8 cellular contexts compared by ENCODE assay signal in genomic region chr11:30586251-30587144, GRCh38. TPM values are rescaled to one million over a fixed set of nuclear protein-coding genes. Genes with fewer than 3 reads are reported as not detected.
DNase-seq lines count a peak whose midpoint lies in the region; ATAC-seq, FAIRE-seq and TF ChIP-seq lines count a peak whose summit lies in the region.

A gene with protein sequence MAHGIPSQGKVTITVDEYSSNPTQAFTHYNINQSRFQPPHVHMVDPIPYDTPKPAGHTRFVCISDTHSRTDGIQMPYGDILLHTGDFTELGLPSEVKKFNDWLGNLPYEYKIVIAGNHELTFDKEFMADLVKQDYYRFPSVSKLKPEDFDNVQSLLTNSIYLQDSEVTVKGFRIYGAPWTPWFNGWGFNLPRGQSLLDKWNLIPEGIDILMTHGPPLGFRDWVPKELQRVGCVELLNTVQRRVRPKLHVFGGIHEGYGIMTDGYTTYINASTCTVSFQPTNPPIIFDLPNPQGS (minus strand): TSS chr11:30586353. CDS start chr11:30580373, 5,980 bp downstream.

- no peaks in the 10 kb centered on the region for H3K9me3 Mint-ChIP-seq in stimulated activated naive CD8-positive, alpha-beta T cell treated with anti-CD3 and anti-CD28 coated beads, Interleukin-15, Interleukin-2, amounts not matched to agents 100 ng/mL and 50 ng/mL, for 24 hours

- peak within 1 kb of the TSS; percentile 28 for H3K4me3 ChIP-seq in bronchial epithelial cell (ENCODE audit: low read depth, low read length)

- peak; percentile 70 for TF ChIP-seq CTCF in 22Rv1 (IDR thresholded peaks at IDR 0.05)
- peak; percentile 49; the same call in 1 of the 2 replicates for TF ChIP-seq CTCF in GM12874 (IDR thresholded peaks at IDR 0.05; ENCODE audit: insufficient read depth, low read depth, low read length)
- TF ChIP-seq CTCF in bronchial epithelial cell (IDR thresholded peaks at IDR 0.05; ENCODE audit: insufficient read depth, low read length, severe bottlenecking), result peak; percentile 44

- H3K27ac Mint-ChIP-seq in stimulated activated naive CD8-positive, alpha-beta T cell treated with anti-CD3 and anti-CD28 coated beads, Interleukin-15, Interleukin-2, amounts not matched to agents 100 ng/mL and 50 ng/mL, for 24 hours, result no peak within 1 kb of the TSS

- H3K27me3 ChIP-seq in bronchial epithelial cell (ENCODE audit: control insufficient read depth, insufficient read depth, low read length) (peaks cover 28% of the 10 kb centered on the region), layer of hippocampus (ENCODE audit: control insufficient read depth, insufficient read depth, low read length) (no peaks in the 10 kb centered on the region)

- H3K36me3 ChIP-seq in bronchial epithelial cell (ENCODE audit: control insufficient read depth, insufficient read depth, low read length), result no peaks in the 10 kb centered on the region

- DNase-seq in NCI-H526 treated with DMSO at 0.1 percent for 48 hours (lab: John Stamatoyannopoulos, UW) (peak; percentile 71), bronchial epithelial cell (ENCODE audit: low read depth) (no peak), GF-D8 (lab: John Stamatoyannopoulos, UW) (no peak)

- H3K4me3 Mint-ChIP-seq in stimulated activated naive CD8-positive, alpha-beta T cell treated with anti-CD3 and anti-CD28 coated beads, Interleukin-15, Interleukin-2, amounts not matched to agents 100 ng/mL and 50 ng/mL, for 24 hours, result peak within 1 kb of the TSS; percentile 59

- ATAC-seq in HG02642 (IDR thresholded peaks at IDR 0.05; ENCODE audit: poor library complexity, unreplicated experiment), result peak; percentile 96

- H3K4me1 Mint-ChIP-seq in stimulated activated naive CD8-positive, alpha-beta T cell treated with anti-CD3 and anti-CD28 coated beads, Interleukin-15, Interleukin-2, amounts not matched to agents 100 ng/mL and 50 ng/mL, for 24 hours (ENCODE audit: low read depth), result peaks cover 10% of the 10 kb centered on the region

- peaks cover 63% of the 10 kb centered on the region for H3K27me3 Mint-ChIP-seq in stimulated activated naive CD8-positive, alpha-beta T cell treated with anti-CD3 and anti-CD28 coated beads, Interleukin-15, Interleukin-2, amounts not matched to agents 100 ng/mL and 50 ng/mL, for 24 hours

- H3K36me3 Mint-ChIP-seq in stimulated activated naive CD8-positive, alpha-beta T cell treated with anti-CD3 and anti-CD28 coated beads, Interleukin-15, Interleukin-2, amounts not matched to agents 100 ng/mL and 50 ng/mL, for 24 hours (ENCODE audit: low read depth), result no peaks in the 10 kb centered on the region

- H3K27ac ChIP-seq in 22Rv1 (no peak within 1 kb of the TSS), layer of hippocampus (ENCODE audit: low read depth, low read length) (peak within 1 kb of the TSS; percentile 38)

- FAIRE-seq in bronchial epithelial cell (lab: Jason Lieb, UNC), result no peak

RNA-seq across cellular contexts. Expression of the gene that starts here (rescaled TPM):
- total RNA-seq in bronchial epithelial cell, result not detected in 2 replicates
